Comparison of ENCODE assay signal across 26 cellular contexts in genomic region chr14:104515811-104516780, GRCh38.
"Had no signal": no experiment of that assay in that cellular context is flagged by ENCODE, and none has a peak within 500 bp of the region (broad histone marks: within the 10 kb centered on the region; RNA-seq: fewer than 3 reads in every experiment).

No MANE protein-coding gene starts in this region.

- H3K27ac Mint-ChIP-seq: activated B cell treated with CpG ODN at 0.5 μM for 24 hours; activated CD4-positive, alpha-beta T cell treated with anti-CD3 and anti-CD28 coated beads for 36 hours; activated CD8-positive, alpha-beta T cell treated with anti-CD3 and anti-CD28 coated beads for 36 hours; activated naive CD8-positive, alpha-beta T cell; activated T-helper 2 cell treated with anti-CD3 and anti-CD28 coated beads, Interferon-gamma antibody, Interleukin-2, Interleukin-4, amounts not matched to agents 10 μg/mL and 5 μg/mL and 100 μg/mL, durations not matched to agents 14 hours and 24 hours and 36 hours; memory B cell; naive B cell; progenitor cell of endocrine pancreas; T-helper 17 cell had no signal

- H3K27ac ChIP-seq: adrenal gland, ascending aorta, brain microvascular endothelial cell, dorsolateral prefrontal cortex, gastroesophageal sphincter, spleen, tibial artery had no signal

- H3K4me3 Mint-ChIP-seq: activated B cell treated with CpG ODN at 0.5 μM for 24 hours; activated CD4-positive, alpha-beta T cell treated with anti-CD3 and anti-CD28 coated beads for 36 hours; activated CD8-positive, alpha-beta T cell treated with anti-CD3 and anti-CD28 coated beads for 36 hours; activated naive CD8-positive, alpha-beta T cell; activated T-cell treated with anti-CD3 and anti-CD28 coated beads, Interleukin-2, amount 50 U/mL, for 4 hours; central memory CD8-positive, alpha-beta T cell; memory B cell; naive B cell; neural crest cell; T-helper 17 cell had no signal

- H3K27me3 ChIP-seq: adrenal gland, ascending aorta, brain microvascular endothelial cell had no signal

- H3K4me1 Mint-ChIP-seq: activated B cell treated with CpG ODN at 0.5 μM for 24 hours; activated CD4-positive, alpha-beta T cell treated with anti-CD3 and anti-CD28 coated beads for 36 hours; central memory CD8-positive, alpha-beta T cell; memory B cell; naive B cell; neural crest cell; T-helper 17 cell had no signal

- DNase-seq: activated B cell treated with CpG ODN at 0.5 μM for 24 hours; activated CD4-positive, alpha-beta T cell treated with anti-CD3 and anti-CD28 coated beads for 36 hours; activated CD8-positive, alpha-beta T cell treated with anti-CD3 and anti-CD28 coated beads for 36 hours; activated naive CD4-positive, alpha-beta T cell; activated T-cell treated with anti-CD3 and anti-CD28 coated beads, Interleukin-2, amount 50 U/mL, for 4 hours; brain microvascular endothelial cell; dorsolateral prefrontal cortex; hypothalamus; mucosa of descending colon; naive B cell; retina; spleen; stimulated activated CD4-positive, alpha-beta T cell treated with anti-CD3 and anti-CD28 coated beads, Interleukin-4, amount 100 ng/mL, for 1 hour; stimulated activated naive CD8-positive, alpha-beta T cell treated with anti-CD3 and anti-CD28 coated beads, Interleukin-15, Interleukin-2, amounts not matched to agents 100 U/mL and 50 U/mL, for 24 hours; SW 1271; T-helper 17 cell; tibial artery had no signal

- H3K4me1 ChIP-seq: adrenal gland, ascending aorta, gastroesophageal sphincter, spleen, tibial artery had no signal

- H3K9me3 ChIP-seq: adrenal gland had no signal

- H3K36me3 Mint-ChIP-seq: activated naive CD8-positive, alpha-beta T cell had no signal

- ATAC-seq: activated CD4-positive, alpha-beta T cell treated with anti-CD3 and anti-CD28 coated beads for 36 hours; activated CD8-positive, alpha-beta T cell treated with anti-CD3 and anti-CD28 coated beads for 36 hours; activated T-cell treated with anti-CD3 and anti-CD28 coated beads, Interleukin-2, amount 50 U/mL, for 4 hours; gastroesophageal sphincter; mucosa of descending colon; stimulated activated naive CD8-positive, alpha-beta T cell treated with anti-CD3 and anti-CD28 coated beads, Interleukin-15, Interleukin-2, amounts not matched to agents 100 U/mL and 50 U/mL, for 24 hours; T-helper 17 cell had no signal

- H3K27me3 Mint-ChIP-seq: activated CD4-positive, alpha-beta T cell treated with anti-CD3 and anti-CD28 coated beads for 36 hours had no signal

- H3K9me3 Mint-ChIP-seq: activated CD8-positive, alpha-beta T cell treated with anti-CD3 and anti-CD28 coated beads for 36 hours; activated T-helper 2 cell treated with anti-CD3 and anti-CD28 coated beads, Interferon-gamma antibody, Interleukin-2, Interleukin-4, amounts not matched to agents 10 μg/mL and 5 μg/mL and 100 μg/mL, durations not matched to agents 14 hours and 24 hours and 36 hours; central memory CD8-positive, alpha-beta T cell had no signal

- H3K36me3 ChIP-seq: adrenal gland, ascending aorta, brain microvascular endothelial cell, gastroesophageal sphincter, spleen, tibial artery had no signal

- H3K4me3 ChIP-seq: adrenal gland, ascending aorta, dorsolateral prefrontal cortex, gastroesophageal sphincter, mucosa of descending colon, spleen, tibial artery had no signal
